ENCODE assay signal across 24 cellular contexts in the genomic region with DNA sequence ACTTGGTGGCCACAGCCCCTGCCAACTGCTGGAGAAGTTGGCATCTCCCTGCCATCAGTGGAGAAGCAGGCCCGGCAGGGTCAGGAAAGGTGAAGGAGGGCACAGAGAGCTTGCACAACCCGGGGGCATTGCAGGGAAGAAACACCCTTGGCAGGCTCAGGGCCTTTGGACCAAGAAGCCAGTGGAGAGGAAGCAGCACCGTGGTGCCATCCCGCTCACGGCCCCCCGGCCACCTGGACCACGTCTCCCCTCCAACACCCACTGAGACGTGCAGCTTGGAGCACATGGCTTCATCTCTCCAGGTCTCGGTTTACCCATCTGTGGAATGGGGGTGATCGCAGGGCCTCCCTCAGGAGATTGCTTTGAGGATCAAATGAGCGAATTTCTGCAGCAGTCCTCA.
"Had no signal": no experiment of that assay in that cellular context is flagged by ENCODE, and none has a peak within 500 bp of the region (broad histone marks: within the 10 kb centered on the region; RNA-seq: fewer than 3 reads in every experiment).

No MANE protein-coding gene starts in this region.

- H3K27ac Mint-ChIP-seq: immature natural killer cell, mesothelial cell of epicardium had no signal

- H3K9me3 ChIP-seq: esophagus muscularis mucosa, gastroesophageal sphincter, heart left ventricle, left lung, lower lobe of right lung, mucosa of descending colon had no signal

- H3K27ac ChIP-seq: coronary artery, esophagus muscularis mucosa, foreskin keratinocyte, gastroesophageal sphincter, heart left ventricle, hepatocyte, left lung, lower lobe of right lung had no signal

- H3K27me3 ChIP-seq: dorsolateral prefrontal cortex, esophagus muscularis mucosa, foreskin keratinocyte, hepatocyte had no signal

- DNase-seq: dermis blood vessel endothelial cell; dorsolateral prefrontal cortex; effector CD4-positive, alpha-beta T cell; effector memory CD4-positive, alpha-beta T cell; foreskin keratinocyte; heart left ventricle; hypothalamus; immature natural killer cell; islet precursor cell; kidney; kidney glomerular epithelial cell; left ventricle myocardium superior; lower lobe of right lung; mesenchymal stem cell; mucosa of descending colon had no signal

- H3K79me2 ChIP-seq: hepatocyte had no signal

- H3K4me3 Mint-ChIP-seq: immature natural killer cell, mesothelial cell of epicardium had no signal

- FAIRE-seq: colon, endothelial cell of umbilical vein, frontal cortex, kidney had no signal

- H3K4me3 ChIP-seq: coronary artery, dorsolateral prefrontal cortex, esophagus muscularis mucosa, gastroesophageal sphincter, heart left ventricle, hepatocyte, left lung, lower lobe of right lung, mucosa of descending colon had no signal

- ATAC-seq: foreskin keratinocyte, gastroesophageal sphincter, heart left ventricle, left lung, left ventricle myocardium superior, lower lobe of right lung, mucosa of descending colon had no signal

- H3K4me2 ChIP-seq: hepatocyte had no signal

- H3K4me1 Mint-ChIP-seq: immature natural killer cell, mesothelial cell of epicardium had no signal

- H3K9me3 Mint-ChIP-seq: immature natural killer cell, mesothelial cell of epicardium had no signal

- H3K36me3 ChIP-seq: esophagus muscularis mucosa, gastroesophageal sphincter, heart left ventricle, left lung, lower lobe of right lung had no signal

- H2AFZ ChIP-seq: hepatocyte had no signal

- H3K4me1 ChIP-seq: esophagus muscularis mucosa, foreskin keratinocyte, gastroesophageal sphincter, heart left ventricle, left lung, lower lobe of right lung had no signal

- H3K36me3 Mint-ChIP-seq: immature natural killer cell, mesothelial cell of epicardium had no signal
